ENCODE assay signal across 8 cellular contexts in the genomic region with DNA sequence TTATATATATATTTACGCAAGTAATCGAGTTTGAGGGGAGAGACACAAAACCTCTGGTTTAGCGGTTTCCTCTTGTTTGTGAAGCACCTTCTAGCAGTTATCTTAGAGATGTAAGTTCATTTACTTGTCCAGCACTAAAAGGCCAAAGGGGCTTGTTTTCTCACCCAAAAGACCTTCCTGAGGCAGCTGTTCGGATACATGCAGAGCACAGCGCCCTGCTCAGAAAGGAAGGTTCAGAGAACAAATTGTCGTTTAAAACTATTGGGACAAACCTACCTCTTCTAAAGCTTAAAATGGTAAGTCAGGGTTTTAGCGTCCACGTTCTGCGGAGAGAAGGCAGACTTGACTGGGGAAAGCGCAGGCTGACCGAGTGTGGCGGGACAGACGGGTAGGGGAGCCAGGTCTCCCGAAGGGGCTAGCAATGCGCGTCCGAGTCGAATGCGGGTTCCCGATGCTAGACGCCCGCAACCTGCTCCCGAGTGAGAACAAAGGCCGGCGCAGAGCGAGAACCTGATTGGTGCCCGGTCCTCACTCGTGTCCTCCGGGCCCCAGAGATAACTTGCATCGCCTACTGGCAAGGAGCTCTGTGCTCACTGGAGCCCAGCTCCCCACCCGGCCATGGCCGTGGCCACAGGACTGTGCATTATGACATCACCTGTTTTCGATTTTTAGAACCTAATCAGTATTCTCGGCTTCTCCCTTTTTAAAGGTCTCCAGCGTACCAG. TPM values are rescaled to one million over a fixed set of nuclear protein-coding genes. Genes with fewer than 3 reads are reported as not detected.
DNase-seq lines count a peak whose midpoint lies in the region; ATAC-seq and TF ChIP-seq lines count a peak whose summit lies in the region.

No MANE protein-coding gene starts in this region.

- ATAC-seq in HG03520 (IDR thresholded peaks at IDR 0.05; ENCODE audit: unreplicated experiment): peak; percentile 23

- 3 to 5% (median 5%) methylated on average over 35 of the region's 35 CpGs for WGBS in adipose tissue, 3 donors

- H3K9me3 ChIP-seq in left ventricle myocardium inferior (replicated peaks): no peaks in the 10 kb centered on the region
- H3K9me3 ChIP-seq in vagina: no peaks in the 10 kb centered on the region

- H3K4me1 ChIP-seq in left ventricle myocardium inferior (peaks cover 45% of the 10 kb centered on the region), vagina (peaks cover 17% of the 10 kb centered on the region)

- no peak for TF ChIP-seq CTCF in left ventricle myocardium inferior (IDR thresholded peaks at IDR 0.05; ENCODE audit: borderline replicate concordance)
- TF ChIP-seq CTCF in vagina (IDR thresholded peaks at IDR 0.05): no peak

- peak overlapping the region; percentile 19 for H3K27ac ChIP-seq in adipose tissue (ENCODE audit: low read depth, low read length)
- peak overlapping the region; percentile 86 for H3K27ac ChIP-seq in left ventricle myocardium inferior (replicated peaks)
- peak overlapping the region; percentile 99 for H3K27ac ChIP-seq in vagina

- no peaks in the 10 kb centered on the region for H3K36me3 ChIP-seq in left ventricle myocardium inferior
- H3K36me3 ChIP-seq in vagina: no peaks in the 10 kb centered on the region

- peak overlapping the region; percentile 80 for H3K4me3 ChIP-seq in left ventricle myocardium inferior
- H3K4me3 ChIP-seq in vagina: peak overlapping the region; percentile 49 to 91

- DNase-seq in NCI-H2029 (lab: John Stamatoyannopoulos, UW) (peak; percentile 32), NCI-H2029 treated with DMSO at 0.1 percent for 48 hours (lab: John Stamatoyannopoulos, UW) (no peak), SK-N-DZ (ENCODE audit: low spot score) (peak; percentile 97), left ventricle myocardium inferior (peak; percentile 66), posterior cingulate gyrus (peak; percentile 59 to 97 (median 80)), vagina (ENCODE audit: extremely low spot score in 2 of 2) (peak in 1 of 2 donors; percentile 90)

- intact Hi-C loops in left ventricle myocardium inferior (cut with micrococcal nuclease): no loop called here
- intact Hi-C loops in posterior cingulate gyrus (cut with DNase I): loop anchor here (5.0 to 10.0 kb wide), 3 partner anchors 80 to 470 kb away; no protein-coding TSS in a partner anchor
- intact Hi-C loops in vagina (cut with DNase I): no loop called here

- no peak for TF ChIP-seq POLR2A in vagina (IDR thresholded peaks at IDR 0.05)

- H3K27me3 ChIP-seq in left ventricle myocardium inferior (ENCODE audit: low read depth): no peaks in the 10 kb centered on the region
- no peaks in the 10 kb centered on the region for H3K27me3 ChIP-seq in vagina

RNA-seq across cellular contexts. Expression of a gene that starts 1.0 kb away (rescaled TPM):
- polyA plus RNA-seq in SK-N-DZ (2014; cell fraction: cytosol; rRNA removed): 68.9 and 69.5 TPM in 2 replicates
- 61.2 and 74.5 TPM in 2 replicates for polyA plus RNA-seq in SK-N-DZ (2014; cell fraction: nucleus; rRNA removed)
- polyA plus RNA-seq in adipose tissue: 10 to 100 TPM in 1 of 3 donors, 1 to 10 TPM in 2; 1.5 to 12.0 (median 2.6) TPM
- total RNA-seq in left ventricle myocardium inferior (8.1 TPM), vagina (28.2 TPM)

Comparison
In these comparisons a context has a peak if more than half of its experiments do, and no peak if none do; other contexts are left out.
1. H3K27ac ChIP-seq: peak in every context shown above with its lines; median percentile 99 in vagina; 86 in left ventricle myocardium inferior; 19 in adipose tissue.